Comparison of ENCODE assay signal across 8 cellular contexts in the genomic region with DNA sequence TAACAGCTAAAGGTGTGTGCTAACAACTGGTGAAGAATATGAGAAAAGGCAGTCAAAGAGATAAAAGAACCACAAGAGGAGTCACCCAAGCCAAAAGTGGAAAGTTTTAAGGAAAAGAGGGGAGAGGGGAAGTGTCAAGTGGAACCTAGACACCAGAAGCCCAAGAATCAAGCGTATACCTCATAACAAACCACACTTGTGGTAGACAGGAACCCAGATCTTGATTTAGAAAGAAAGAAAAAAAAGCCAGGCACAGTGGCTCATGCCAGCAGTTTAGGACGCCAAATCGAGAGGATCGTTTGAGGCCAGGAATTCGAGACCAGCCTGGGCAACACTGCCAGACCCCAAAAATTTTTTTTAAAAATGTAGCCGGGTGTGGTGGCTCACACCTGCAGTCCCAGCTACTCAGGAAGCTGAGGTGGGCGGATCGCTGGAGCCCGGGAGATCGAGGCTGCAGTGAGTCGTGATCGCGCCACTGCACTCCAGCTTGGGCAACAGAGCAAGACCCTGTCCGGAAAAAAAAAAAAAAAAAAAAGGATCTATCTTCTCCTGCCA. TPM values are rescaled to one million over a fixed set of nuclear protein-coding genes. Genes with fewer than 3 reads are reported as not detected.
DNase-seq lines count a peak whose midpoint lies in the region; ATAC-seq and TF ChIP-seq lines count a peak whose summit lies in the region.

No MANE protein-coding gene starts in this region.

- peaks cover 13% of the 10 kb centered on the region; the same call in 1 of the 2 replicates for H3K36me3 ChIP-seq in RWPE2 (ENCODE audit: low read depth)
- H3K36me3 ChIP-seq in prostate gland, result no peaks in the 10 kb centered on the region

- intact Hi-C loops in prostate gland (cut with DNase I), result loop anchor here (5.0 kb wide), 1 partner anchor 39 kb away; the partner anchor contains the start of genes ST13 and XPNPEP3

- H3K27ac ChIP-seq in RWPE2 (ENCODE audit: poor library complexity, severe bottlenecking), result peak overlapping the region; percentile 53
- no peak overlapping the region for H3K27ac ChIP-seq in prostate gland

- peak; percentile 9 for ATAC-seq in GM21717 (IDR thresholded peaks at IDR 0.05; ENCODE audit: unreplicated experiment)
- no peak for ATAC-seq in RWPE2 (ENCODE audit: low read depth)
- no peak for ATAC-seq in HG03457 (IDR thresholded peaks at IDR 0.05; ENCODE audit: unreplicated experiment)

- H3K4me1 ChIP-seq in RWPE2 (ENCODE audit: insufficient read depth, poor library complexity, severe bottlenecking) (peaks cover 7% of the 10 kb centered on the region), prostate gland (replicated peaks) (peaks cover 2% of the 10 kb centered on the region)

- DNase-seq in RWPE2 (ENCODE audit: low spot score) (no peak), epithelial cell of esophagus (ENCODE audit: low read depth) (no peak), prostate gland (ENCODE audit: low spot score) (no peak), NCI-H2171 (lab: John Stamatoyannopoulos, UW) (no peak), NCI-H1436 (lab: John Stamatoyannopoulos, UW) (no peak), NCI-H146 (lab: John Stamatoyannopoulos, UW) (no peak)

- WGBS in prostate gland, result 36% methylated on average over 14 of the region's 14 CpGs

- H3K9me3 ChIP-seq in RWPE2 (ENCODE audit: severe bottlenecking) (no peaks in the 10 kb centered on the region), prostate gland (no peaks in the 10 kb centered on the region)

- TF ChIP-seq CTCF in RWPE2 (IDR thresholded peaks at IDR 0.05; ENCODE audit: poor library complexity, severe bottlenecking), result no peak
- no peak for TF ChIP-seq CTCF in epithelial cell of esophagus (IDR thresholded peaks at IDR 0.05; ENCODE audit: insufficient read depth, low read depth, low read length, missing control alignments)
- no peak for TF ChIP-seq CTCF in prostate gland (IDR thresholded peaks at IDR 0.05)

- H3K27me3 ChIP-seq in RWPE2 (ENCODE audit: insufficient read depth, poor library complexity, severe bottlenecking), result no peaks in the 10 kb centered on the region
- H3K27me3 ChIP-seq in prostate gland (replicated peaks; ENCODE audit: insufficient read depth), result no peaks in the 10 kb centered on the region

- no peak for TF ChIP-seq POLR2A in prostate gland (IDR thresholded peaks at IDR 0.05)

- peak overlapping the region; percentile 73 for H3K4me3 ChIP-seq in RWPE2 (ENCODE audit: severe bottlenecking)
- H3K4me3 ChIP-seq in epithelial cell of esophagus (ENCODE audit: low read length), result peak overlapping the region; percentile 94
- H3K4me3 ChIP-seq in prostate gland, result peak overlapping the region; percentile 84 to 85

RNA-seq across cellular contexts. Expression of gene SLC25A17, which starts 0.9 kb away (rescaled TPM):
- total RNA-seq in prostate gland, result 10 to 100 TPM; 27.8 to 28.0 TPM

RNA-seq across cellular contexts. Expression of gene ST13, which starts 38.2 kb away (rescaled TPM):
- total RNA-seq in prostate gland, result 100 to 1,000 TPM; 159 to 205 TPM

RNA-seq across cellular contexts. Expression of gene XPNPEP3, which starts 38.7 kb away (rescaled TPM):
- total RNA-seq in prostate gland, result 10 to 100 TPM; 10.5 to 19.2 TPM

RNA-seq across cellular contexts. Expression of gene DNAJB7, which starts 43.6 kb away (rescaled TPM):
- under 1 TPM in 1 of 2 donors, not detected in 1; 0.17 TPM for total RNA-seq in prostate gland
